Comparison of ENCODE assay signal across 11 cellular contexts in the genomic region with DNA sequence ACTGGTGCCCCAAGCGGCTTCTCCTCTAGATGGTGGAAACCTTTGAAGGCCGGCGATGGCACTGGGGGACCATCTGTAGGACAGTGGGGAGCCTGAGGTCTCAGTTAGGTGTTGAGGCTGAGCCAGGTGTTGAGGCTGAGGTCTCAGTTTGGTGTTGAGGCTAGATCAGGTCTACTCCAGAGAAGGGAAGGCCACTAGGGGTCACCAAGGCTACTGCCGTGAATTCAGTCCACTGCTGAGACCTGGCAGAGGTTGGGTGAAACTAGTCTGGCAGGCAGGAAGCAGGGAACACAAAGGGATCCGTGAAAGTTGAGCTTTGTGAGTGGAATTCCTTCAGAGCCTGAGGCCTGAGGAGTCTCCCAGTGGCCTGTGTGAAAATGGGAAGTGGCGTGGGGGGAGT.
DNase-seq lines count a peak whose midpoint lies in the region; ATAC-seq and TF ChIP-seq lines count a peak whose summit lies in the region.
"Had no signal": no experiment of that assay in that cellular context is flagged by ENCODE, and none has a peak within 500 bp of the region (broad histone marks: within the 10 kb centered on the region; RNA-seq: fewer than 3 reads in every experiment).

No MANE protein-coding gene starts in this region.

- 69% methylated on average over 6 of the region's 6 CpGs for WGBS in liver

- no peak for TF ChIP-seq RAD21 in HCT116 (IDR thresholded peaks at IDR 0.05; ENCODE audit: low read depth)
- peak; percentile 84 to 88 for TF ChIP-seq RAD21 in liver (IDR thresholded peaks at IDR 0.05)

- peaks cover 23 to 43% of the 10 kb centered on the region in 2 experiments for H3K4me1 ChIP-seq in HCT116 (ENCODE audit: control insufficient read depth in 1 of 2, insufficient read depth in 2 of 2, low read length in 2 of 2)
- H3K4me1 ChIP-seq in liver (ENCODE audit: control insufficient read depth in 4 of 4, insufficient read depth in 4 of 4, low read length in 3 of 4): peaks cover 0 to 10% (median 1%) of the 10 kb centered on the region in 4 donors
- H3K4me1 ChIP-seq: pancreas had no signal

- peak overlapping the region; percentile 25; the same call in 1 of the 2 replicates for H3K4me2 ChIP-seq in HCT116 (ENCODE audit: low read length)

- POLR2A ChIA-PET in HCT116 (lab: Charles Lee): no interaction called here

- no peaks in the 10 kb centered on the region for H3K27me3 ChIP-seq in HCT116 (ENCODE audit: insufficient read depth, low read length)
- no peaks in the 10 kb centered on the region for H3K27me3 ChIP-seq in liver (ENCODE audit: control insufficient read depth in 4 of 4, insufficient read depth in 4 of 4, low read length in 3 of 4)
- H3K27me3 ChIP-seq: pancreas had no signal

- H2AFZ ChIP-seq in HCT116 (ENCODE audit: low read depth, low read length, poor library complexity, severe bottlenecking): no peak overlapping the region

- no peaks in the 10 kb centered on the region for H3K9me2 ChIP-seq in HCT116 (ENCODE audit: insufficient read depth)

- intact Hi-C loops in HCT116 (cut with micrococcal nuclease): loop anchor here (1.0 kb wide), 1 partner anchor 248 kb away; no protein-coding TSS in a partner anchor

- DNase-seq in AG09309 (ENCODE audit: low read depth): no peak
- peak; percentile 31 for DNase-seq in HCT116 (ENCODE audit: low read depth, low spot score)
- DNase-seq in cerebellar nuclear complex (lab: John Stamatoyannopoulos, UW): no peak
- no peak for DNase-seq in epidermal melanocyte (ENCODE audit: insufficient read length, low spot score)
- DNase-seq: CD8-positive, alpha-beta T cell; NCI-H69 had no signal

- H3K9me3 ChIP-seq in HCT116 (ENCODE audit: control insufficient read depth in 1 of 2, insufficient read depth in 1 of 2, low read depth in 1 of 2, low read length in 2 of 2) (no peaks in the 10 kb centered on the region), liver (ENCODE audit: control insufficient read depth in 4 of 4, low read length in 3 of 4) (no peaks in the 10 kb centered on the region)
- H3K9me3 ChIP-seq: pancreas had no signal

- no peak for TF ChIP-seq POLR2A in HCT116 (IDR thresholded peaks at IDR 0.05; ENCODE audit: borderline replicate concordance, extremely low read depth, insufficient read depth, insufficient read length)

- TF ChIP-seq CTCF in AG09309 (IDR thresholded peaks at IDR 0.05; ENCODE audit: control insufficient read depth, insufficient read depth, low read depth, low read length, missing control alignments) (peak; percentile 44), HCT116 (IDR thresholded peaks at IDR 0.05 in 2 of 3, conservative IDR thresholded peaks at IDR 0.05 in 1 of 3; ENCODE audit: borderline replicate concordance in 1 of 3, insufficient read depth in 1 of 3, low read depth in 2 of 3, low read length in 2 of 3) (peak in 2 of 3 experiments; percentile 49 to 53; a peak in 4 of 6 replicates), WI38 (IDR thresholded peaks at IDR 0.05; ENCODE audit: low read depth, low read length) (peak; percentile 36; the same call in 1 of the 2 replicates), liver (IDR thresholded peaks at IDR 0.05; ENCODE audit: low read depth, low read length, missing input control) (peak; percentile 47)

- CTCF ChIA-PET in HCT116 (lab: Charles Lee): interaction anchor here (0.6 to 1.4 kb wide), 4 partner anchors 9 to 137 kb away, joined by 3 to 5 read pairs (median 4); no protein-coding TSS in a partner anchor

- ATAC-seq in HCT116 (peak; percentile 71), GM18861 (IDR thresholded peaks at IDR 0.05; ENCODE audit: unreplicated experiment) (no peak), GM21786 (IDR thresholded peaks at IDR 0.05; ENCODE audit: unreplicated experiment) (no peak)
- ATAC-seq: CD8-positive, alpha-beta T cell had no signal

- H3K79me2 ChIP-seq in HCT116 (ENCODE audit: insufficient read depth, low read length): no peaks in the 10 kb centered on the region

- no TSS peak for BruUV-seq in HCT116 (replicated peaks; lab: Mats Ljungman, UMichigan)

- RAD21 ChIA-PET in HCT116 (lab: Charles Lee; ENCODE audit: low non-redundant PET in 1 of 2, low total read pairs in 2 of 2, uncharacterized antibody in 2 of 2, unreplicated experiment in 2 of 2): no interaction called here

- H3K36me3 ChIP-seq in HCT116 (ENCODE audit: control insufficient read depth in 1 of 2, insufficient read depth in 2 of 2, low read length in 2 of 2) (no peaks in the 10 kb centered on the region), liver (ENCODE audit: control insufficient read depth in 4 of 4, insufficient read depth in 3 of 4, low read depth in 1 of 4, low read length in 3 of 4) (no peaks in the 10 kb centered on the region)
- H3K36me3 ChIP-seq: pancreas had no signal

- H3K4me3 ChIP-seq in AG09309 (ENCODE audit: control insufficient read depth, low read depth, low read length) (no peak overlapping the region), HCT116 (replicated peaks in 1 of 2; ENCODE audit: low read depth in 1 of 2, low read length in 2 of 2) (no peak overlapping the region), WI38 (ENCODE audit: low read depth, low read length) (no peak overlapping the region), liver (ENCODE audit: low read depth in 1 of 3, low read length in 3 of 3) (no peak overlapping the region)
- H3K4me3 ChIP-seq: pancreas had no signal

- H4K20me1 ChIP-seq in HCT116 (ENCODE audit: insufficient read depth): no peaks in the 10 kb centered on the region

- H3K27ac ChIP-seq in HCT116 (ENCODE audit: low read depth, low read length): no peak overlapping the region; the same call in 1 of the 2 replicates
- no peak overlapping the region for H3K27ac ChIP-seq in liver (ENCODE audit: low read depth in 1 of 2, low read length in 2 of 2)
- H3K27ac ChIP-seq: pancreas had no signal

- H3K9ac ChIP-seq in HCT116 (ENCODE audit: low read length) (peak overlapping the region; percentile 33), liver (ENCODE audit: low read depth in 1 of 2, low read length in 2 of 2) (no peak overlapping the region)

TF ChIP-seq in HCT116, 20 proteins besides CTCF, POLR2A, EP300 and RAD21 (continues in another document):
- TF ChIP-seq POLR2AphosphoS5 (IDR thresholded peaks at IDR 0.05; ENCODE audit: low read depth, low read length): no peak
- TF ChIP-seq ELF1 (IDR thresholded peaks at IDR 0.05; ENCODE audit: borderline replicate concordance, low read depth): no peak
- no peak for TF ChIP-seq TCF7L2 (IDR thresholded peaks at IDR 0.05; ENCODE audit: borderline replicate concordance, extremely low read depth, insufficient read depth, insufficient read length)
- TF ChIP-seq, protein P1, sequence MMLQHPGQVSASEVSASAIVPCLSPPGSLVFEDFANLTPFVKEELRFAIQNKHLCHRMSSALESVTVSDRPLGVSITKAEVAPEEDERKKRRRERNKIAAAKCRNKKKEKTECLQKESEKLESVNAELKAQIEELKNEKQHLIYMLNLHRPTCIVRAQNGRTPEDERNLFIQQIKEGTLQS (IDR thresholded peaks at IDR 0.05): no peak
- TF ChIP-seq EGR1 (IDR thresholded peaks at IDR 0.05; ENCODE audit: low read depth): no peak
- TF ChIP-seq EZH2phosphoT487 (IDR thresholded peaks at IDR 0.05; ENCODE audit: borderline replicate concordance): no peak
- no peak for TF ChIP-seq YY1 (IDR thresholded peaks at IDR 0.05; ENCODE audit: extremely low read depth, insufficient replicate concordance, low read depth, low read length)
- TF ChIP-seq ZNF274 (IDR thresholded peaks at IDR 0.05; ENCODE audit: low read depth, low read length): no peak
- TF ChIP-seq SP1 (IDR thresholded peaks at IDR 0.05; ENCODE audit: low read depth): no peak
- no peak for TF ChIP-seq JUND (IDR thresholded peaks at IDR 0.05)
- TF ChIP-seq SIN3A (IDR thresholded peaks at IDR 0.05; ENCODE audit: low read depth): no peak
- no peak for TF ChIP-seq MAX (IDR thresholded peaks at IDR 0.05)

TF ChIP-seq in liver, 16 proteins besides CTCF, POLR2A, EP300 and RAD21:
- TF ChIP-seq HNF4A (conservative IDR thresholded peaks at IDR 0.05): peak in 1 of 2 donors; percentile 14
- no peak for TF ChIP-seq JUND (IDR thresholded peaks at IDR 0.05)
- TF ChIP-seq EGR1 (IDR thresholded peaks at IDR 0.05; ENCODE audit: low read depth in 2 of 2): no peak
- TF ChIP-seq REST (IDR thresholded peaks at IDR 0.05): no peak
- TF ChIP-seq TAF1 (conservative IDR thresholded peaks at IDR 0.05): no peak
- TF ChIP-seq SP1 (IDR thresholded peaks at IDR 0.05): no peak
- TF ChIP-seq RXRA (IDR thresholded peaks at IDR 0.05): peak; percentile 11 to 69
